19 cellular contexts compared by ENCODE assay signal in genomic region chr18:50737127-50737526, GRCh38.
DNase-seq lines count a peak whose midpoint lies in the region; ATAC-seq and TF ChIP-seq lines count a peak whose summit lies in the region.
"Had no signal": no experiment of that assay in that cellular context is flagged by ENCODE, and none has a peak within 500 bp of the region (broad histone marks: within the 10 kb centered on the region; RNA-seq: fewer than 3 reads in every experiment).

No MANE protein-coding gene starts in this region.

- no peak overlapping the region for H3K18ac ChIP-seq in mesendoderm (ENCODE audit: low read length)

- no peak overlapping the region for H3K4me2 ChIP-seq in mesendoderm (ENCODE audit: low read length)
- H3K4me2 ChIP-seq: BLaER1 had no signal

- H3K9me3 Mint-ChIP-seq in progenitor cell of endocrine pancreas (ENCODE audit: low read depth), result no peaks in the 10 kb centered on the region
- H3K9me3 Mint-ChIP-seq in CD4-positive, alpha-beta memory T cell, result no peaks in the 10 kb centered on the region
- H3K9me3 Mint-ChIP-seq: CD8-positive, alpha-beta T cell had no signal

- H3K4me1 ChIP-seq in cardiac muscle cell (ENCODE audit: low read depth) (peaks cover 52% of the 10 kb centered on the region), heart right ventricle (no peaks in the 10 kb centered on the region), mesendoderm (ENCODE audit: control insufficient read depth, low read depth, low read length) (no peaks in the 10 kb centered on the region)
- no peaks in the 10 kb centered on the region for H3K4me1 ChIP-seq in CD4-positive, alpha-beta memory T cell (ENCODE audit: insufficient read depth, low read length)
- H3K4me1 ChIP-seq: BLaER1 had no signal

- H2BK15ac ChIP-seq in mesendoderm (replicated peaks; ENCODE audit: low read depth), result no peak overlapping the region

- H3K4me3 ChIP-seq in cardiac muscle cell (no peak overlapping the region), heart right ventricle (no peak overlapping the region), mesendoderm (ENCODE audit: low read length) (no peak overlapping the region)
- H3K4me3 ChIP-seq in CD4-positive, alpha-beta memory T cell (ENCODE audit: low read length in 2 of 2), result no peak overlapping the region
- H3K4me3 ChIP-seq: BLaER1 had no signal

- H3K36me3 ChIP-seq in cardiac muscle cell, result no peaks in the 10 kb centered on the region
- H3K36me3 ChIP-seq in heart right ventricle, result no peaks in the 10 kb centered on the region
- H3K36me3 ChIP-seq in mesendoderm (ENCODE audit: control insufficient read depth, insufficient read depth, low read length), result no peaks in the 10 kb centered on the region
- no peaks in the 10 kb centered on the region for H3K36me3 ChIP-seq in CD4-positive, alpha-beta memory T cell (ENCODE audit: insufficient read depth, low read length)
- H3K36me3 ChIP-seq: BLaER1 had no signal

- no peak overlapping the region for H4K5ac ChIP-seq in mesendoderm (ENCODE audit: low read length)

- DNase-seq in cardiac muscle cell (ENCODE audit: low read depth in 1 of 2, low spot score in 1 of 2), result peak in 1 of 2 donors; percentile 66
- no peak for DNase-seq in heart right ventricle
- DNase-seq in OCI-M1 (lab: John Stamatoyannopoulos, UW), result peak; percentile 43
- peak; percentile 50 for DNase-seq in mesendoderm
- no peak for DNase-seq in progenitor cell of endocrine pancreas (ENCODE audit: low spot score, unreplicated experiment)
- no peak for DNase-seq in CD4-positive, alpha-beta memory T cell
- no peak for DNase-seq in NOMO-1 treated with DMSO at 0.1 percent for 48 hours (lab: John Stamatoyannopoulos, UW; ENCODE audit: unreplicated experiment)
- DNase-seq in mucosa of gallbladder (ENCODE audit: low spot score), result no peak
- DNase-seq: 8988T; CD8-positive, alpha-beta T cell; DMS 273 treated with DMSO at 0.1 percent for 48 hours; DMS53; DND-41; EL; GOT3; H7 had no signal

- no peak overlapping the region for H2BK5ac ChIP-seq in mesendoderm (ENCODE audit: low read length)

- POLR2A ChIA-PET in CD4-positive, alpha-beta memory T cell (lab: Charles Lee; ENCODE audit: partially characterized antibody), result no interaction called here

- no peak overlapping the region for H2AK5ac ChIP-seq in mesendoderm (ENCODE audit: low read length)

- H3K23ac ChIP-seq in mesendoderm (ENCODE audit: low read length), result no peak overlapping the region

- H3K9me3 ChIP-seq in cardiac muscle cell (ENCODE audit: low read depth), result no peaks in the 10 kb centered on the region
- H3K9me3 ChIP-seq in heart right ventricle, result no peaks in the 10 kb centered on the region
- H3K9me3 ChIP-seq in CD4-positive, alpha-beta memory T cell (ENCODE audit: control insufficient read depth in 1 of 2, low read length in 2 of 2), result no peaks in the 10 kb centered on the region
- H3K9me3 ChIP-seq: BLaER1 had no signal

- no peak overlapping the region for H2BK120ac ChIP-seq in mesendoderm (ENCODE audit: low read depth, low read length)

- H3K79me2 ChIP-seq in mesendoderm (ENCODE audit: control insufficient read depth, insufficient read depth, low read length), result no peaks in the 10 kb centered on the region

- no peak overlapping the region for H3K9ac ChIP-seq in mesendoderm (ENCODE audit: low read length)
- H3K9ac ChIP-seq: BLaER1 had no signal

- no peaks in the 10 kb centered on the region for H3K27me3 Mint-ChIP-seq in progenitor cell of endocrine pancreas
- peaks cover 2% of the 10 kb centered on the region in 2 donors for H3K27me3 Mint-ChIP-seq in CD4-positive, alpha-beta memory T cell

- 28 to 33% methylated on average over 3 of the region's 3 CpGs for WGBS in heart right ventricle, 2 donors
- WGBS in mesendoderm (ENCODE audit: extremely low coverage, insufficient coverage, low lambda C conversion rate), result no CpG with 5 or more reads among the region's 3 CpGs

- H3K4me1 Mint-ChIP-seq in progenitor cell of endocrine pancreas (ENCODE audit: low read depth), result peaks cover 22% of the 10 kb centered on the region
- H3K4me1 Mint-ChIP-seq in CD4-positive, alpha-beta memory T cell, result peaks cover 0 to 1% (median 0%) of the 10 kb centered on the region in 4 donors
- H3K4me1 Mint-ChIP-seq: CD14-positive monocyte had no signal

- H3K27me3 ChIP-seq in cardiac muscle cell (no peaks in the 10 kb centered on the region), heart right ventricle (peaks cover 0 to 10% (median 0%) of the 10 kb centered on the region in 7 donors), mesendoderm (ENCODE audit: insufficient read depth, low read length, poor library complexity) (no peaks in the 10 kb centered on the region)
- no peaks in the 10 kb centered on the region for H3K27me3 ChIP-seq in CD4-positive, alpha-beta memory T cell (ENCODE audit: insufficient read depth, low read length)
- H3K27me3 ChIP-seq: BLaER1 had no signal

- no peaks in the 10 kb centered on the region for H3K79me1 ChIP-seq in mesendoderm (ENCODE audit: low read length)

- intact Hi-C loops in heart right ventricle (cut with DNase I), result no loop called here
- intact Hi-C loops in CD4-positive, alpha-beta memory T cell (cut with micrococcal nuclease), result no loop called here

- peak overlapping the region; percentile 21 for H3K27ac Mint-ChIP-seq in progenitor cell of endocrine pancreas
- H3K27ac Mint-ChIP-seq in CD4-positive, alpha-beta memory T cell, result no peak overlapping the region
- H3K27ac Mint-ChIP-seq: CD14-positive monocyte; CD8-positive, alpha-beta T cell had no signal

- no peak overlapping the region for H4K8ac ChIP-seq in mesendoderm (ENCODE audit: low read depth, low read length)

- CTCF ChIA-PET in CD4-positive, alpha-beta memory T cell (lab: Charles Lee; ENCODE audit: partially characterized antibody), result no interaction called here

- peak overlapping the region; percentile 11 for H3K4me3 Mint-ChIP-seq in progenitor cell of endocrine pancreas (ENCODE audit: low read depth)
- H3K4me3 Mint-ChIP-seq in CD4-positive, alpha-beta memory T cell, result no peak overlapping the region
- H3K4me3 Mint-ChIP-seq: CD14-positive monocyte; CD8-positive, alpha-beta T cell had no signal

- no peak for ATAC-seq in heart right ventricle
- ATAC-seq: CD8-positive, alpha-beta T cell; HCT116 had no signal

- H3K36me3 Mint-ChIP-seq in progenitor cell of endocrine pancreas (ENCODE audit: insufficient read depth), result peaks cover 2% of the 10 kb centered on the region
- H3K36me3 Mint-ChIP-seq in CD4-positive, alpha-beta memory T cell, result no peaks in the 10 kb centered on the region
- H3K36me3 Mint-ChIP-seq: CD14-positive monocyte; CD8-positive, alpha-beta T cell had no signal

- no peak overlapping the region for H3K4ac ChIP-seq in mesendoderm (ENCODE audit: low read depth, low read length)

- no peak for TF ChIP-seq CTCF in cardiac muscle cell (IDR thresholded peaks at IDR 0.05; ENCODE audit: low read depth, low read length)
- TF ChIP-seq CTCF in heart right ventricle (IDR thresholded peaks at IDR 0.05), result no peak
- TF ChIP-seq CTCF in progenitor cell of endocrine pancreas (IDR thresholded peaks at IDR 0.05; ENCODE audit: unreplicated experiment), result no peak

- H3K27ac ChIP-seq in cardiac muscle cell (peak overlapping the region; percentile 89), heart right ventricle (no peak overlapping the region), mesendoderm (ENCODE audit: low read depth, low read length) (no peak overlapping the region)
- no peak overlapping the region for H3K27ac ChIP-seq in CD4-positive, alpha-beta memory T cell (ENCODE audit: low read depth, low read length)
- H3K27ac ChIP-seq: BLaER1 had no signal

- no peak overlapping the region for H3K56ac ChIP-seq in mesendoderm (ENCODE audit: low read length)

Comparison
In these comparisons a context has a peak if more than half of its experiments do, and no peak if none do; other contexts are left out.
1. DNase-seq: peak in OCI-M1 (single experiment) and mesendoderm (single experiment); none in heart right ventricle (0 of 2), progenitor cell of endocrine pancreas (single experiment), CD4-positive, alpha-beta memory T cell (0 of 5), NOMO-1 treated with DMSO at 0.1 percent for 48 hours (single experiment) and mucosa of gallbladder (single experiment).